8 cellular contexts compared by ENCODE assay signal in genomic region chr16:77236063-77236511, GRCh38. TPM values are rescaled to one million over a fixed set of nuclear protein-coding genes. Genes with fewer than 3 reads are reported as not detected.
DNase-seq lines count a peak whose midpoint lies in the region; ATAC-seq and FAIRE-seq lines count a peak whose summit lies in the region.

No MANE protein-coding gene starts in this region.

- in situ Hi-C loops in Caki2 (cut with HindIII; ENCODE audit: low pct_unique_long_range_greater_than_20kb, low sequenced_read_pairs) = no loop called here

- DNase-seq in Caki2 (ENCODE audit: low read depth) (peak; percentile 75), HS-27A (ENCODE audit: low read depth) (peak; percentile 62), NOMO-1 (lab: John Stamatoyannopoulos, UW; ENCODE audit: unreplicated experiment in 2 of 2) (peak; percentile 67 to 78), mucosa of gallbladder (ENCODE audit: low spot score) (peak; percentile 88)
- peak; percentile 57 to 83 (median 81) for DNase-seq in activated CD8-positive, alpha-beta memory T cell treated with anti-CD3 and anti-CD28 coated beads for 48 hours (ENCODE audit: low read depth in 2 of 3, low spot score in 2 of 3)
- peak; percentile 60 to 74 for DNase-seq in stimulated activated CD8-positive, alpha-beta memory T cell treated with anti-CD3 and anti-CD28 coated beads, Interleukin-4, amount 100 ng/mL, for 4 hours (ENCODE audit: low read depth in 2 of 2, low spot score in 1 of 2)

- FAIRE-seq in endometrium (lab: Jason Lieb, UNC) = peak; percentile 88

- ATAC-seq in GM21381 (IDR thresholded peaks at IDR 0.05; ENCODE audit: unreplicated experiment) = peak; percentile 99

RNA-seq across cellular contexts. Expression of gene SYCE1L, which starts 36.9 kb away (rescaled TPM):
- total RNA-seq in Caki2 (2014; rRNA removed; shearing (Covaris generic); ENCODE audit: low replicate concordance) = 2.0 and 18.5 TPM in 2 replicates
- 2.3 TPM for total RNA-seq in mucosa of gallbladder

RNA-seq across cellular contexts. Expression of gene MON1B, which starts 45.1 kb away (rescaled TPM):
- 2.5 and 4.3 TPM in 2 replicates for total RNA-seq in Caki2 (2014; rRNA removed; shearing (Covaris generic); ENCODE audit: low replicate concordance)
- 86.3 TPM for total RNA-seq in mucosa of gallbladder

Comparison
In these comparisons a context has a peak if more than half of its experiments do, and no peak if none do; other contexts are left out.
1. Peak in every context shown above with its lines: DNase-seq and ATAC-seq.
2. RNA of gene MON1B, which starts 45.1 kb away (total RNA-seq): 86.3 TPM in mucosa of gallbladder (single experiment); 2.5 to 4.3 TPM in Caki2; every median in the first group is over 10 times any median in the second.